16 cellular contexts compared by ENCODE assay signal in genomic region chr1:183758913-183759312, GRCh38. TPM values are rescaled to one million over a fixed set of nuclear protein-coding genes. Genes with fewer than 3 reads are reported as not detected.
DNase-seq lines count a peak whose midpoint lies in the region; ATAC-seq lines count a peak whose summit lies in the region.
"Had no signal": no experiment of that assay in that cellular context is flagged by ENCODE, and none has a peak within 500 bp of the region (broad histone marks: within the 10 kb centered on the region; RNA-seq: fewer than 3 reads in every experiment).

No MANE protein-coding gene starts in this region.

- H3K27me3 ChIP-seq in right cardiac atrium (ENCODE audit: control insufficient read depth, insufficient read depth), result no peaks in the 10 kb centered on the region

- no peaks in the 10 kb centered on the region for H3K9me3 ChIP-seq in right cardiac atrium (ENCODE audit: control insufficient read depth, low read length)

- DNase-seq in Right ventricle myocardium superior, result no peak
- no peak for DNase-seq in Right ventricle myocardium inferior (ENCODE audit: missing footprints)
- no peak for DNase-seq in left ventricle myocardium superior
- DNase-seq in right cardiac atrium, result no peak
- peak; percentile 6 for DNase-seq in kidney tubule cell (ENCODE audit: low spot score)
- no peak for DNase-seq in amygdala (lab: John Stamatoyannopoulos, UW)
- DNase-seq: AML-193; CD4-positive, alpha-beta T cell; DMS153; DMS79; GF-D8; H9 had no signal

- H3K4me1 ChIP-seq in right cardiac atrium (ENCODE audit: control insufficient read depth, insufficient read depth, low read length), result no peaks in the 10 kb centered on the region

- intact Hi-C loops in Right ventricle myocardium superior (cut with DNase I) (no loop called here), Right ventricle myocardium inferior (cut with DNase I) (no loop called here), left ventricle myocardium superior (cut with micrococcal nuclease) (no loop called here), right cardiac atrium (cut with DNase I) (no loop called here)

- ATAC-seq in Right ventricle myocardium superior (ENCODE audit: poor library complexity) (peak; percentile 43), Right ventricle myocardium inferior (no peak), left ventricle myocardium superior (peak; percentile 69), right cardiac atrium (no peak), HG03460 (IDR thresholded peaks at IDR 0.05; ENCODE audit: unreplicated experiment) (no peak)
- ATAC-seq: A549 had no signal

- 63% methylated on average over 3 of the region's 3 CpGs for WGBS in right cardiac atrium

- no peak overlapping the region for H3K4me3 ChIP-seq in right cardiac atrium (ENCODE audit: low read length)
- H3K4me3 ChIP-seq: A549 had no signal

- H3K27ac ChIP-seq in right cardiac atrium (ENCODE audit: low read length), result no peak overlapping the region
- H3K27ac ChIP-seq: 22Rv1, A549, C4-2B had no signal

RNA-seq across cellular contexts. Expression of gene RGL1, which starts 46.0 kb away (rescaled TPM):
- total RNA-seq in Right ventricle myocardium superior (18.4 TPM), Right ventricle myocardium inferior (18.9 TPM), left ventricle myocardium superior (18.5 TPM), right cardiac atrium (10 to 100 TPM; 16.3 to 22.9 (median 17.2) TPM)
- 7.2 TPM for polyA plus RNA-seq in right cardiac atrium

Comparison
In these comparisons a context has a peak if more than half of its experiments do, and no peak if none do; other contexts are left out.
1. ATAC-seq: peak in Right ventricle myocardium superior (single experiment) and left ventricle myocardium superior (single experiment); none in Right ventricle myocardium inferior (single experiment), right cardiac atrium (0 of 2) and HG03460 (single experiment).